Comparison of ENCODE assay signal across 13 cellular contexts in genomic region chr13:53137777-53138176, GRCh38.
A peak's percentile ranks its signal among the peaks of the same experiment; 100 is the strongest.
DNase-seq lines count a peak whose midpoint lies in the region; ATAC-seq lines count a peak whose summit lies in the region.
"Had no signal": no experiment of that assay in that cellular context is flagged by ENCODE, and none has a peak within 500 bp of the region (broad histone marks: within the 10 kb centered on the region; RNA-seq: fewer than 3 reads in every experiment).

No MANE protein-coding gene starts in this region.

- no peaks in the 10 kb centered on the region for H3K36me3 ChIP-seq in SJSA1
- no peaks in the 10 kb centered on the region for H3K36me3 ChIP-seq in subcutaneous abdominal adipose tissue (ENCODE audit: control insufficient read depth in 5 of 5, insufficient read depth in 5 of 5, low read length in 5 of 5)

- H3K9me3 ChIP-seq in SJSA1 (replicated peaks) (no peaks in the 10 kb centered on the region), subcutaneous abdominal adipose tissue (ENCODE audit: control insufficient read depth in 5 of 5, low read length in 5 of 5) (no peaks in the 10 kb centered on the region)

- ATAC-seq in left cardiac atrium: peak; percentile 58 to 86
- ATAC-seq in GM21381 (IDR thresholded peaks at IDR 0.05; ENCODE audit: unreplicated experiment): no peak
- no peak for ATAC-seq in HG03135 (IDR thresholded peaks at IDR 0.05; ENCODE audit: unreplicated experiment)
- ATAC-seq in HG02840 (IDR thresholded peaks at IDR 0.05; ENCODE audit: low FRiP score, unreplicated experiment): no peak
- ATAC-seq: naive thymus-derived CD4-positive, alpha-beta T cell had no signal

- H3K27ac ChIP-seq in SJSA1: peak overlapping the region; percentile 78
- peak overlapping the region; percentile 77 for H3K27ac ChIP-seq in subcutaneous abdominal adipose tissue (ENCODE audit: low read depth, low read length)
- H3K27ac ChIP-seq: 22Rv1 had no signal

- DNase-seq in DMS 273 (lab: John Stamatoyannopoulos, UW; ENCODE audit: unreplicated experiment): peak; percentile 57
- no peak for DNase-seq in DMS 273 treated with DMSO at 0.1 percent for 48 hours (lab: John Stamatoyannopoulos, UW)
- peak in 1 of 2 experiments; percentile 43 for DNase-seq in SJSA1 (ENCODE audit: low read depth in 1 of 2, low spot score in 2 of 2)
- no peak for DNase-seq in left cardiac atrium
- DNase-seq: GF-D8; naive thymus-derived CD4-positive, alpha-beta T cell; NCI-H146; stimulated activated CD4-positive, alpha-beta T cell treated with anti-CD3 and anti-CD28 coated beads, Interleukin-15, amount 100 ng/mL, for 24 hours had no signal

- intact Hi-C loops in left cardiac atrium (cut with DNase I): loop anchor here in 1 of 2 donors (10.0 kb wide), 1 partner anchor 173 kb away; no protein-coding TSS in a partner anchor

- H3K4me3 ChIP-seq in SJSA1: no peak overlapping the region
- H3K4me3 ChIP-seq in subcutaneous abdominal adipose tissue (ENCODE audit: low read depth in 1 of 5, low read length in 5 of 5): no peak overlapping the region

- H3K9ac ChIP-seq in subcutaneous abdominal adipose tissue (ENCODE audit: low read length in 5 of 5): no peak overlapping the region

- H3K4me1 ChIP-seq in SJSA1 (replicated peaks) (peaks cover 26% of the 10 kb centered on the region), subcutaneous abdominal adipose tissue (ENCODE audit: control insufficient read depth in 5 of 5, insufficient read depth in 5 of 5, low read length in 5 of 5) (peaks cover 1 to 30% (median 16%) of the 10 kb centered on the region in 5 donors)

- H3K27me3 ChIP-seq in SJSA1 (replicated peaks) (no peaks in the 10 kb centered on the region), subcutaneous abdominal adipose tissue (ENCODE audit: control insufficient read depth in 5 of 5, insufficient read depth in 4 of 5, low read length in 5 of 5) (peaks cover 0 to 2% (median 0%) of the 10 kb centered on the region in 5 donors)

Comparison
In these comparisons a context has a peak if more than half of its experiments do, and no peak if none do; other contexts are left out.
1. ATAC-seq: peak in left cardiac atrium (2 of 2); none in GM21381 (single experiment), HG03135 (single experiment) and HG02840 (single experiment).